In the genomic region with DNA sequence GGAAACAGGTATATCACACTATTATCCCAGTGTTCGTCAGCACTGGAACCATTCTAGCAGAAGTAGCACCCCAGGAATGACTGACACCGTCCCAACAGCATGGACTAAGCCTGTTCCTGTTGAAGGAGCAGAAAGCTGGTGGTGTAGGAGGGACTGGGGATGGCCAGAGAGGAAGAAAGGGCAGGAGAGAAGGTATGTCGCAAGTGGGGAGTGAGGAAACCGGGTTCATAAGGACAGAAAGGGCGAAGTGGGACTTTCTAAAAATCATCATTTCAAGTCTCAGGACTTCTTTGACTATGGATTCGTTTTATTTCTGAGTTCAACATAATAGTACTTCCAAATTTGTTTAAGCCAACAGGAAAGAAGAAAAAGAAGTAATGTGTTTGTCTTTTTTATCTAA, we compare ENCODE assay signal across 16 cellular contexts. TPM values are rescaled to one million over a fixed set of nuclear protein-coding genes. Genes with fewer than 3 reads are reported as not detected.
"Had no signal": no experiment of that assay in that cellular context is flagged by ENCODE, and none has a peak within 500 bp of the region (broad histone marks: within the 10 kb centered on the region; RNA-seq: fewer than 3 reads in every experiment).

No MANE protein-coding gene starts in this region.

- H3K36me3 ChIP-seq: brain microvascular endothelial cell, ovary, thyroid gland, uterus had no signal

- H3K27me3 Mint-ChIP-seq: activated B cell treated with CpG ODN at 0.5 μM for 24 hours; activated CD4-positive, alpha-beta T cell treated with anti-CD3 and anti-CD28 coated beads, Interleukin-2, amount 10 ng/mL, durations not matched to agents 24 days and 14 days; dendritic cell treated with granulocyte-macrophage colony-stimulating factor and Interleukin-4, amounts not matched to agents 40 ng/mL and 50 ng/mL, for 4 days; stimulated activated memory B cell treated with anti-CD40 and anti-IgM and Interleukin-4, amounts not matched to agents 10 μg/mL and 1 μg/mL and 100 μg/mL, for 72 hours had no signal

- H3K27me3 ChIP-seq: brain microvascular endothelial cell, ovary, thyroid gland, uterus had no signal

- H3K27ac ChIP-seq: brain microvascular endothelial cell, ovary, thyroid gland, uterus had no signal

- H3K9me3 ChIP-seq: ovary, thyroid gland, uterus had no signal

- H3K4me3 ChIP-seq: ovary, thyroid gland, uterus had no signal

- ATAC-seq: stimulated activated memory B cell treated with anti-CD40 and anti-IgM and Interleukin-4, amounts not matched to agents 10 μg/mL and 1 μg/mL and 100 μg/mL, for 72 hours had no signal

- H3K4me3 Mint-ChIP-seq: activated B cell treated with CpG ODN at 0.5 μM for 24 hours; activated CD4-positive, alpha-beta T cell treated with anti-CD3 and anti-CD28 coated beads, Interleukin-2, amount 10 ng/mL, durations not matched to agents 24 days and 14 days; activated T-helper 1 cell treated with anti-CD3 and anti-CD28 coated beads, Interleukin-12 subunit alpha, Interleukin-12 subunit beta, Interleukin-2, Interleukin-4 antibody, amounts not matched to agents 30 ng/mL and 10 ng/mL and 1 ng/mL, durations not matched to agents 14 hours and 24 hours and 36 hours; dendritic cell treated with granulocyte-macrophage colony-stimulating factor and Interleukin-4, amounts not matched to agents 40 ng/mL and 50 ng/mL, for 4 days; neural crest cell; stimulated activated memory B cell treated with anti-CD40 and anti-IgM and Interleukin-4, amounts not matched to agents 10 μg/mL and 1 μg/mL and 100 μg/mL, for 72 hours had no signal

- H3K4me1 Mint-ChIP-seq: stimulated activated memory B cell treated with anti-CD40 and anti-IgM and Interleukin-4, amounts not matched to agents 10 μg/mL and 1 μg/mL and 100 μg/mL, for 72 hours had no signal

- DNase-seq: activated B cell treated with CpG ODN at 0.5 μM for 24 hours; activated CD4-positive, alpha-beta T cell treated with anti-CD3 and anti-CD28 coated beads, Interleukin-2, amount 10 ng/mL, durations not matched to agents 24 days and 14 days; anterior cingulate cortex; brain microvascular endothelial cell; effector memory CD4-positive, alpha-beta T cell; foreskin melanocyte; kidney glomerular epithelial cell; midbrain; ovary; stimulated activated CD4-positive, alpha-beta T cell treated with anti-CD3 and anti-CD28 coated beads, Interleukin-2, amount 100 ng/mL, for 48 hours; thyroid gland; uterus had no signal

- H3K4me1 ChIP-seq: uterus had no signal

- H3K9me3 Mint-ChIP-seq: activated B cell treated with CpG ODN at 0.5 μM for 24 hours; activated CD4-positive, alpha-beta T cell treated with anti-CD3 and anti-CD28 coated beads, Interleukin-2, amount 10 ng/mL, durations not matched to agents 24 days and 14 days; activated T-helper 1 cell treated with anti-CD3 and anti-CD28 coated beads, Interleukin-12 subunit alpha, Interleukin-12 subunit beta, Interleukin-2, Interleukin-4 antibody, amounts not matched to agents 30 ng/mL and 10 ng/mL and 1 ng/mL, durations not matched to agents 14 hours and 24 hours and 36 hours; dendritic cell treated with granulocyte-macrophage colony-stimulating factor and Interleukin-4, amounts not matched to agents 40 ng/mL and 50 ng/mL, for 4 days; neural crest cell had no signal

- H3K27ac Mint-ChIP-seq: activated B cell treated with CpG ODN at 0.5 μM for 24 hours; activated CD4-positive, alpha-beta T cell treated with anti-CD3 and anti-CD28 coated beads, Interleukin-2, amount 10 ng/mL, durations not matched to agents 24 days and 14 days; activated T-helper 1 cell treated with anti-CD3 and anti-CD28 coated beads, Interleukin-12 subunit alpha, Interleukin-12 subunit beta, Interleukin-2, Interleukin-4 antibody, amounts not matched to agents 30 ng/mL and 10 ng/mL and 1 ng/mL, durations not matched to agents 14 hours and 24 hours and 36 hours; dendritic cell treated with granulocyte-macrophage colony-stimulating factor and Interleukin-4, amounts not matched to agents 40 ng/mL and 50 ng/mL, for 4 days; stimulated activated memory B cell treated with anti-CD40 and anti-IgM and Interleukin-4, amounts not matched to agents 10 μg/mL and 1 μg/mL and 100 μg/mL, for 72 hours had no signal

RNA-seq across cellular contexts. Expression of gene MX2, which starts 44.5 kb away (rescaled TPM):
- total RNA-seq: neural crest cell had no signal
